Comparison of ENCODE assay signal across 12 cellular contexts in the genomic region with DNA sequence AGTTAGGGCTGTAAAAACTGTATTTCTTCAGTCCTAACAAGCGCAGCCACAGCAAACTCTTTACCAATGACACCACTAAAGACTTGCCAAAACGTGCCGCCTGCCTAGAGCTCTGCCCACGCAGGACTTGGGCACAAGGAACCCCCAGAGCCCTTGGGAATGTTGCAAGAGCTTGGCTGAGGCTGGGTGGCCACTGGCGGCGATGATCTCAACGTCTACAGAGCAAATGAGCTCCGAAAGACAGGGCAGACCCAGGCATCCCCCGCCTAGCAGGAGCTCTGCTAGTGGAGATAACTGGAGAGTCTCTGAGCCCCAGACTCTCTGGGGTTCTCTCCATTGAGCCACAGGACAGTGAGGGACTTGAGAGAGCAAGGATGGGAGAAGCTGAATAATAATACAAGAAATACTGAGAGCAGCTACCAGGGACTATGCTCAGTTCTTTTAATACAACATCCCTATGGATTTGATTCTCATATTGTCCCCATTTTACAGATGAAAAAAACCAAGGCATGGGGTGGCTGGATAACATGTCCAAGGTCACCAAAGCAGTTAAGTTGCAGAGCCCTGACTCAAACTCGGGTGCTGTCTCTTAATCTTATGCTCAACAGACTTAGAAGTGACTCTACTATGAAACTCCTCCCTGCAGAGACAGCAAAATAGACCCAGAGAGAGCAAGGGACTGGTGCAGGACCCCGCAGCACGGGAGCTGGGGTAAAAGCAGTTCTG. TPM values are rescaled to one million over a fixed set of nuclear protein-coding genes. Genes with fewer than 3 reads are reported as not detected.
DNase-seq lines count a peak whose midpoint lies in the region; ATAC-seq, FAIRE-seq and TF ChIP-seq lines count a peak whose summit lies in the region.
"Had no signal": no experiment of that assay in that cellular context is flagged by ENCODE, and none has a peak within 500 bp of the region (broad histone marks: within the 10 kb centered on the region; RNA-seq: fewer than 3 reads in every experiment).

No MANE protein-coding gene starts in this region.

- POLR2A ChIA-PET in A549 (lab: Yijun Ruan, JAX) = interaction anchor here (1.8 kb wide), 1 partner anchor 11 kb away, joined by 9 read pairs; no protein-coding TSS in a partner anchor

- TF ChIP-seq CTCF in A549 (IDR thresholded peaks at IDR 0.05) (no peak), bronchial epithelial cell (IDR thresholded peaks at IDR 0.05; ENCODE audit: insufficient read depth, low read length, severe bottlenecking) (no peak), right lobe of liver (IDR thresholded peaks at IDR 0.05) (no peak), gastrocnemius medialis (IDR thresholded peaks at IDR 0.05 in 4 of 5, conservative IDR thresholded peaks at IDR 0.05 in 1 of 5) (no peak)

- TF ChIP-seq RAD21 in A549 (conservative IDR thresholded peaks at IDR 0.05 in 1 of 2, IDR thresholded peaks at IDR 0.05 in 1 of 2) = no peak

- H3K9me3 ChIP-seq in A549 (no peaks in the 10 kb centered on the region), right lobe of liver (no peaks in the 10 kb centered on the region), gastrocnemius medialis (no peaks in the 10 kb centered on the region)

- in situ Hi-C loops in gastrocnemius medialis (cut with MboI; ENCODE audit: low sequenced_read_pairs in 4 of 4) = no loop called here
- in situ Hi-C loops in KBM-7 (cut with MboI; ENCODE audit: low pct_unique_long_range_greater_than_20kb, low sequenced_read_pairs) = no loop called here

- CTCF ChIA-PET in A549 (lab: Yijun Ruan, JAX) = interaction anchor here (0.8 to 9.1 kb wide), 10 partner anchors 9 to 563 kb away, joined by 3 to 73 read pairs (median 4); a partner anchor contains a TSS

- TF ChIP-seq EP300 in A549 (IDR thresholded peaks at IDR 0.05) = no peak

- no peak overlapping the region for H3K4me3 ChIP-seq in A549
- no peak overlapping the region for H3K4me3 ChIP-seq in bronchial epithelial cell (ENCODE audit: low read depth, low read length)
- H3K4me3 ChIP-seq in right lobe of liver = no peak overlapping the region
- H3K4me3 ChIP-seq in gastrocnemius medialis = no peak overlapping the region

- peak overlapping the region; percentile 84 to 97 for H3K27ac ChIP-seq in A549
- H3K27ac ChIP-seq in right lobe of liver = peak overlapping the region in 1 of 3 donors; percentile 43
- H3K27ac ChIP-seq in gastrocnemius medialis = no peak overlapping the region

- ATAC-seq in A549 (peak; percentile 36 to 51; a peak in 5 of 6 replicates), right lobe of liver (peak in 3 of 4 donors; percentile 14 to 33 (median 28)), gastrocnemius medialis (no peak)

- H3K4me1 ChIP-seq in A549 (peaks cover 96% of the 10 kb centered on the region), right lobe of liver (peaks cover 0 to 58% (median 20%) of the 10 kb centered on the region in 4 donors), gastrocnemius medialis (peaks cover 14% of the 10 kb centered on the region in 2 donors)

- 25% methylated on average over 11 of the region's 12 CpGs for WGBS in A549 (ENCODE audit: missing lambda C conversion rate)
- 35% methylated on average over 8 of the region's 12 CpGs for WGBS in right lobe of liver (ENCODE audit: insufficient coverage, low coverage, low lambda C conversion rate, missing lambda C conversion rate)

- DNase-seq in A549 (ENCODE audit: low read depth in 1 of 2, low spot score in 1 of 2) (peak; percentile 38 to 41), M059J (ENCODE audit: low read depth) (peak; percentile 75), bronchial epithelial cell (ENCODE audit: low read depth) (peak; percentile 84), right lobe of liver (no peak), gastrocnemius medialis (no peak), pons (ENCODE audit: low spot score) (no peak), NCI-H1417 treated with DMSO at 0.1 percent for 48 hours (lab: John Stamatoyannopoulos, UW) (no peak), KBM-7 (no peak)
- DNase-seq: activated B cell treated with CpG ODN at 0.5 μM for 24 hours; SHP77; stimulated activated CD4-positive, alpha-beta T cell treated with anti-CD3 and anti-CD28 coated beads, Interleukin-12 subunit alpha, Interleukin-12 subunit beta, amount 100 ng/mL, for 4 hours; stimulated activated CD8-positive, alpha-beta memory T cell treated with anti-CD3 and anti-CD28 coated beads, Interleukin-4, amount 100 ng/mL, for 48 hours had no signal

- no peaks in the 10 kb centered on the region for H3K27me3 ChIP-seq in bronchial epithelial cell (ENCODE audit: control insufficient read depth, insufficient read depth, low read length)
- no peaks in the 10 kb centered on the region for H3K27me3 ChIP-seq in right lobe of liver
- H3K27me3 ChIP-seq in gastrocnemius medialis = no peaks in the 10 kb centered on the region

- FAIRE-seq in A549 (lab: Jason Lieb, UNC) (no peak), bronchial epithelial cell (lab: Jason Lieb, UNC) (no peak)

- intact Hi-C loops in right lobe of liver (cut with DNase I) (no loop called here), gastrocnemius medialis (cut with DNase I; ENCODE audit: low total_unique reads) (no loop called here)

- peak overlapping the region; percentile 71 for H3K4me2 ChIP-seq in A549

- H3K36me3 ChIP-seq in bronchial epithelial cell (ENCODE audit: control insufficient read depth, insufficient read depth, low read length) (peaks cover 3% of the 10 kb centered on the region), right lobe of liver (no peaks in the 10 kb centered on the region), gastrocnemius medialis (no peaks in the 10 kb centered on the region)

- no peak for TF ChIP-seq POLR2A in A549 (IDR thresholded peaks at IDR 0.05; ENCODE audit: low read length)
- no peak for TF ChIP-seq POLR2A in right lobe of liver (IDR thresholded peaks at IDR 0.05)
- no peak for TF ChIP-seq POLR2A in gastrocnemius medialis (IDR thresholded peaks at IDR 0.05)

TF ChIP-seq in A549, 52 proteins besides CTCF, POLR2A, EP300 and RAD21:
- peak; percentile 56; the same call in 1 of the 2 replicates for TF ChIP-seq BHLHE40 (IDR thresholded peaks at IDR 0.05; ENCODE audit: low read depth, low read length)
- TF ChIP-seq RCOR1 (IDR thresholded peaks at IDR 0.05; ENCODE audit: low read depth, low read length) = no peak
- TF ChIP-seq CEBPB (IDR thresholded peaks at IDR 0.05) = peak; percentile 42 to 75; a peak in 2 of 4 replicates
- TF ChIP-seq, protein P1, sequence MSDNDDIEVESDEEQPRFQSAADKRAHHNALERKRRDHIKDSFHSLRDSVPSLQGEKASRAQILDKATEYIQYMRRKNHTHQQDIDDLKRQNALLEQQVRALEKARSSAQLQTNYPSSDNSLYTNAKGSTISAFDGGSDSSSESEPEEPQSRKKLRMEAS (IDR thresholded peaks at IDR 0.05) = peak; percentile 42
TF ChIP-seq in A549: peak in this region for 3.

RNA-seq across cellular contexts. Expression of a gene that starts 32.5 kb away (rescaled TPM):
- polyA plus RNA-seq in A549 (2011; rRNA removed) (15.4 and 16.4 TPM in 2 replicates), A549 (2017; fragmentation: RNase III; extraction: RNeasy Plus Mini Kit Qiagen cat#74134 plus additional on column Dnase treatment) (21.6 to 22.4 TPM (median 22.0 TPM) in 3 replicates)
- 20.9 and 25.8 TPM in 2 replicates for polyA plus RNA-seq in A549 (2012; cell fraction: cytosol; rRNA removed)
- polyA plus RNA-seq in A549 (2012; cell fraction: nucleus; rRNA removed) = 18.9 and 20.7 TPM in 2 replicates
- 23.8 and 23.9 TPM in 2 replicates for polyA minus RNA-seq in A549 (2011; rRNA and poly(A)+ RNA removed)
- total RNA-seq in M059J (2014; rRNA removed; shearing (Covaris generic)) = 16.7 and 25.6 TPM in 2 replicates
- total RNA-seq in bronchial epithelial cell (14.5 and 16.6 TPM in 2 replicates), right lobe of liver (10 to 100 TPM; 12.0 to 43.1 (median 21.9) TPM), gastrocnemius medialis (1 to 10 TPM; 1.2 to 6.1 (median 4.6) TPM)

Comparison
In these comparisons a context has a peak if more than half of its experiments do, and no peak if none do; other contexts are left out.
1. ATAC-seq: peak in A549 (2 of 2) and right lobe of liver (3 of 4); none in gastrocnemius medialis (0 of 2).
2. DNase-seq: peak in A549 (2 of 2), M059J (single experiment) and bronchial epithelial cell (single experiment); none in right lobe of liver (0 of 3), gastrocnemius medialis (0 of 2), pons (single experiment), NCI-H1417 treated with DMSO at 0.1 percent for 48 hours (single experiment) and KBM-7 (single experiment).
3. H3K27ac ChIP-seq: peak in A549 (2 of 2); none in gastrocnemius medialis (0 of 4).